In the genomic region with DNA sequence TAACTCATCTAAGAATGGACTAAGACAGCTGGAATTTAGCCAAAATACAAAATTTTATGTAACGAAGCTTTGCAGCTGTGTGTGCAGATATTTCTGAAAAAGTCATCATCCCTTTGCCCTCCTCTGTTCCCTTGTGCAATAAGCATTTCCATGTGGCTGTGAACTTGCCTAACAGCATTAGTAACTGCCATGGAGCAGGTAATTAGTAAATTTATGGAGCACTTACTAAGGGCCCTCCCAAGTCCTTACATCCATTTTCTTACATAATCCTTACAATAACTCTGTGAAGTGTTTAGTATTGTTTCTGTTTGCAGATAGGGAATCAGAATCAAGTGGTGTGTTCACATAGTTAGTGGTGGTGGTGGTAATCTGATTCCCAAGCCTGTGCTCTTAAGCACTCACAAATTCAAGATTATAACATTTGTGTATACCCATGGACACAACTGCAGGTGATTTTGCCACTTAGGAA, we compare ENCODE assay signal across 23 cellular contexts.
DNase-seq lines count a peak whose midpoint lies in the region; ATAC-seq and TF ChIP-seq lines count a peak whose summit lies in the region.
"Had no signal": no experiment of that assay in that cellular context is flagged by ENCODE, and none has a peak within 500 bp of the region (broad histone marks: within the 10 kb centered on the region; RNA-seq: fewer than 3 reads in every experiment).

No MANE protein-coding gene starts in this region.

- peak; percentile 3 for DNase-seq in NCI-H2029 (lab: John Stamatoyannopoulos, UW)
- DNase-seq in NCI-H2029 treated with DMSO at 0.1 percent for 48 hours (lab: John Stamatoyannopoulos, UW): no peak
- DNase-seq in NCI-H1105 treated with DMSO at 0.1 percent for 48 hours (lab: John Stamatoyannopoulos, UW): peak; percentile 83
- DNase-seq in choroid plexus epithelial cell (ENCODE audit: low read depth): peak; percentile 82
- peak; percentile 24 for DNase-seq in skeletal muscle cell (ENCODE audit: low read depth)
- no peak for DNase-seq in T1000 (lab: John Stamatoyannopoulos, UW)
- no peak for DNase-seq in germinal center (ENCODE audit: low spot score)
- DNase-seq: activated CD4-positive, CD25-positive, alpha-beta regulatory T cell treated with anti-CD3 and anti-CD28 coated beads, Interleukin-2, amount 50 U/mL, for 72 hours; activated CD8-positive, alpha-beta T cell treated with anti-CD3 and anti-CD28 coated beads, Interleukin-2, amount 10 ng/mL, durations not matched to agents 7 days and 5 days; activated naive CD4-positive, alpha-beta T cell treated with anti-CD3 and anti-CD28 coated beads for 36 hours; activated T-cell treated with anti-CD3 and anti-CD28 coated beads, Interleukin-2, amount 50 U/mL, for 4 hours; COR-L47; EL; GM23248; mammary epithelial cell; NCI-H526 treated with DMSO at 0.1 percent for 48 hours; psoas muscle; SHP77; stimulated activated CD4-positive, alpha-beta T cell treated with anti-CD3 and anti-CD28 coated beads, Interleukin-4, amount 100 ng/mL, for 1 hour; stimulated activated naive CD4-positive, alpha-beta T cell; SW 1271 had no signal

- TF ChIP-seq CTCF in choroid plexus epithelial cell (conservative IDR thresholded peaks at IDR 0.05; ENCODE audit: low read depth, low read length): no peak

- H3K4me3 ChIP-seq in choroid plexus epithelial cell (ENCODE audit: low read depth, low read length): no peak overlapping the region
- no peak overlapping the region for H3K4me3 ChIP-seq in skeletal muscle cell (ENCODE audit: low read depth, low read length)
- H3K4me3 ChIP-seq: gastroesophageal sphincter, GM23248, psoas muscle had no signal

- no peak for ATAC-seq in GM19452 (IDR thresholded peaks at IDR 0.05; ENCODE audit: unreplicated experiment)
- ATAC-seq: activated CD8-positive, alpha-beta T cell treated with anti-CD3 and anti-CD28 coated beads, Interleukin-2, amount 10 ng/mL, durations not matched to agents 7 days and 5 days; activated T-cell treated with anti-CD3 and anti-CD28 coated beads, Interleukin-2, amount 50 U/mL, for 4 hours; gastroesophageal sphincter had no signal

Comparison
In these comparisons a context has a peak if more than half of its experiments do, and no peak if none do; other contexts are left out.
1. DNase-seq: peak in NCI-H2029 (single experiment), NCI-H1105 treated with DMSO at 0.1 percent for 48 hours (single experiment), choroid plexus epithelial cell (single experiment) and skeletal muscle cell (single experiment); none in NCI-H2029 treated with DMSO at 0.1 percent for 48 hours (single experiment), T1000 (single experiment) and germinal center (single experiment).